ENCODE assay signal across 24 cellular contexts in genomic region chr1:164880644-164881043, GRCh38.
"Had no signal": no experiment of that assay in that cellular context is flagged by ENCODE, and none has a peak within 500 bp of the region (broad histone marks: within the 10 kb centered on the region; RNA-seq: fewer than 3 reads in every experiment).

No MANE protein-coding gene starts in this region.

- ATAC-seq: foreskin keratinocyte; gastroesophageal sphincter; heart left ventricle; left colon; left lobe of liver; lower lobe of right lung; naive thymus-derived CD4-positive, alpha-beta T cell; natural killer cell had no signal

- H3K27me3 Mint-ChIP-seq: naive thymus-derived CD4-positive, alpha-beta T cell had no signal

- H2AFZ ChIP-seq: hepatocyte had no signal

- H3K4me3 Mint-ChIP-seq: immature natural killer cell; naive thymus-derived CD4-positive, alpha-beta T cell; natural killer cell had no signal

- H3K36me3 Mint-ChIP-seq: immature natural killer cell; naive thymus-derived CD4-positive, alpha-beta T cell; natural killer cell had no signal

- H3K27ac Mint-ChIP-seq: immature natural killer cell; naive thymus-derived CD4-positive, alpha-beta T cell; natural killer cell had no signal

- H3K36me3 ChIP-seq: esophagus muscularis mucosa, heart left ventricle, left ventricle myocardium inferior, lower lobe of right lung had no signal

- H3K27me3 ChIP-seq: dorsolateral prefrontal cortex, esophagus muscularis mucosa, foreskin keratinocyte, gastroesophageal sphincter, heart left ventricle, hepatocyte had no signal

- H3K79me2 ChIP-seq: hepatocyte had no signal

- H3K9me3 ChIP-seq: esophagus muscularis mucosa, gastroesophageal sphincter, heart left ventricle, left ventricle myocardium inferior, lower lobe of right lung had no signal

- H3K27ac ChIP-seq: coronary artery, dorsolateral prefrontal cortex, epithelial cell of prostate, esophagus muscularis mucosa, foreskin keratinocyte, gastroesophageal sphincter, heart left ventricle, hepatocyte, left ventricle myocardium inferior, lower lobe of right lung had no signal

- H3K4me2 ChIP-seq: hepatocyte had no signal

- H3K4me1 ChIP-seq: foreskin keratinocyte, lower lobe of right lung had no signal

- H3K4me3 ChIP-seq: coronary artery, dorsolateral prefrontal cortex, esophagus muscularis mucosa, gastroesophageal sphincter, heart left ventricle, hepatocyte, left ventricle myocardium inferior, lower lobe of right lung had no signal

- DNase-seq: dermis blood vessel endothelial cell; dorsolateral prefrontal cortex; effector CD4-positive, alpha-beta T cell; effector memory CD4-positive, alpha-beta T cell; heart left ventricle; hypothalamus; immature natural killer cell; islet precursor cell; kidney; kidney glomerular epithelial cell; left colon; left ventricle myocardium inferior; lower lobe of right lung; mesenchymal stem cell; midbrain; naive thymus-derived CD4-positive, alpha-beta T cell; natural killer cell had no signal

- H3K4me1 Mint-ChIP-seq: immature natural killer cell; naive thymus-derived CD4-positive, alpha-beta T cell; natural killer cell had no signal
